ENCODE assay signal across 8 cellular contexts in genomic region chr3:49939858-49940666, GRCh38. TPM values are rescaled to one million over a fixed set of nuclear protein-coding genes. Genes with fewer than 3 reads are reported as not detected.
DNase-seq lines count a peak whose midpoint lies in the region; ATAC-seq lines count a peak whose summit lies in the region.

A gene with protein sequence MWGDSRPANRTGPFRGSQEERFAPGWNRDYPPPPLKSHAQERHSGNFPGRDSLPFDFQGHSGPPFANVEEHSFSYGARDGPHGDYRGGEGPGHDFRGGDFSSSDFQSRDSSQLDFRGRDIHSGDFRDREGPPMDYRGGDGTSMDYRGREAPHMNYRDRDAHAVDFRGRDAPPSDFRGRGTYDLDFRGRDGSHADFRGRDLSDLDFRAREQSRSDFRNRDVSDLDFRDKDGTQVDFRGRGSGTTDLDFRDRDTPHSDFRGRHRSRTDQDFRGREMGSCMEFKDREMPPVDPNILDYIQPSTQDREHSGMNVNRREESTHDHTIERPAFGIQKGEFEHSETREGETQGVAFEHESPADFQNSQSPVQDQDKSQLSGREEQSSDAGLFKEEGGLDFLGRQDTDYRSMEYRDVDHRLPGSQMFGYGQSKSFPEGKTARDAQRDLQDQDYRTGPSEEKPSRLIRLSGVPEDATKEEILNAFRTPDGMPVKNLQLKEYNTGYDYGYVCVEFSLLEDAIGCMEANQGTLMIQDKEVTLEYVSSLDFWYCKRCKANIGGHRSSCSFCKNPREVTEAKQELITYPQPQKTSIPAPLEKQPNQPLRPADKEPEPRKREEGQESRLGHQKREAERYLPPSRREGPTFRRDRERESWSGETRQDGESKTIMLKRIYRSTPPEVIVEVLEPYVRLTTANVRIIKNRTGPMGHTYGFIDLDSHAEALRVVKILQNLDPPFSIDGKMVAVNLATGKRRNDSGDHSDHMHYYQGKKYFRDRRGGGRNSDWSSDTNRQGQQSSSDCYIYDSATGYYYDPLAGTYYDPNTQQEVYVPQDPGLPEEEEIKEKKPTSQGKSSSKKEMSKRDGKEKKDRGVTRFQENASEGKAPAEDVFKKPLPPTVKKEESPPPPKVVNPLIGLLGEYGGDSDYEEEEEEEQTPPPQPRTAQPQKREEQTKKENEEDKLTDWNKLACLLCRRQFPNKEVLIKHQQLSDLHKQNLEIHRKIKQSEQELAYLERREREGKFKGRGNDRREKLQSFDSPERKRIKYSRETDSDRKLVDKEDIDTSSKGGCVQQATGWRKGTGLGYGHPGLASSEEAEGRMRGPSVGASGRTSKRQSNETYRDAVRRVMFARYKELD (plus strand): TSS chr3:49940150. CDS start chr3:49962642, 22,492 bp downstream.

- DNase-seq in NCI-H1092 treated with DMSO at 0.1 percent for 48 hours (lab: John Stamatoyannopoulos, UW) = peak; percentile 94
- peak; percentile 95 for DNase-seq in SKM-1 (lab: John Stamatoyannopoulos, UW; ENCODE audit: unreplicated experiment)
- DNase-seq in activated naive CD4-positive, alpha-beta T cell treated with anti-CD3 and anti-CD28 coated beads, Interleukin-2, amount 50 U/mL, for 72 hours (ENCODE audit: low spot score in 2 of 2) = peak; percentile 91 to 94
- DNase-seq in glomerular endothelial cell (ENCODE audit: extremely low read depth, low read depth, low spot score) = peak; percentile 55
- peak; percentile 99 for DNase-seq in occipital lobe (lab: John Stamatoyannopoulos, UW)

- peak; percentile 94 for ATAC-seq in HG02610 (IDR thresholded peaks at IDR 0.05; ENCODE audit: unreplicated experiment)
- peak; percentile 94 to 97 for ATAC-seq in activated naive CD4-positive, alpha-beta T cell treated with anti-CD3 and anti-CD28 coated beads, Interleukin-2, amount 50 U/mL, for 72 hours

- peaks cover 0 to 4% of the 10 kb centered on the region in 2 donors for H3K9me3 Mint-ChIP-seq in activated naive CD4-positive, alpha-beta T cell treated with anti-CD3 and anti-CD28 coated beads, Interleukin-2, amount 50 U/mL, for 72 hours

- H3K27ac ChIP-seq in temporal lobe (ENCODE audit: low read depth, low read length) = peak within 1 kb of the TSS; percentile 86

- H3K4me3 ChIP-seq in GM08714 (ENCODE audit: low read length) = peak within 1 kb of the TSS; percentile 91

- H3K36me3 Mint-ChIP-seq in activated naive CD4-positive, alpha-beta T cell treated with anti-CD3 and anti-CD28 coated beads, Interleukin-2, amount 50 U/mL, for 72 hours = peaks cover 22 to 26% of the 10 kb centered on the region in 2 donors

- peak within 1 kb of the TSS; percentile 93 to 99 for H3K27ac Mint-ChIP-seq in activated naive CD4-positive, alpha-beta T cell treated with anti-CD3 and anti-CD28 coated beads, Interleukin-2, amount 50 U/mL, for 72 hours

RNA-seq across cellular contexts. Expression of the gene that starts here (rescaled TPM):
- 100 to 1,000 TPM in 1 of 2 donors, 10 to 100 TPM in 1; 94.6 to 168 TPM for total RNA-seq in activated naive CD4-positive, alpha-beta T cell treated with anti-CD3 and anti-CD28 coated beads, Interleukin-2, amount 50 U/mL, for 72 hours
- total RNA-seq in glomerular endothelial cell (45.8 and 61.6 TPM in 2 replicates), occipital lobe (83.3 TPM), temporal lobe (73.8 TPM)

Comparison
In these comparisons a context has a peak if more than half of its experiments do, and no peak if none do; other contexts are left out.
1. Peak in every context shown above with its lines: DNase-seq, ATAC-seq, H3K4me3 ChIP-seq and H3K27ac ChIP-seq.